Comparison of ENCODE assay signal across 12 cellular contexts in the genomic region with DNA sequence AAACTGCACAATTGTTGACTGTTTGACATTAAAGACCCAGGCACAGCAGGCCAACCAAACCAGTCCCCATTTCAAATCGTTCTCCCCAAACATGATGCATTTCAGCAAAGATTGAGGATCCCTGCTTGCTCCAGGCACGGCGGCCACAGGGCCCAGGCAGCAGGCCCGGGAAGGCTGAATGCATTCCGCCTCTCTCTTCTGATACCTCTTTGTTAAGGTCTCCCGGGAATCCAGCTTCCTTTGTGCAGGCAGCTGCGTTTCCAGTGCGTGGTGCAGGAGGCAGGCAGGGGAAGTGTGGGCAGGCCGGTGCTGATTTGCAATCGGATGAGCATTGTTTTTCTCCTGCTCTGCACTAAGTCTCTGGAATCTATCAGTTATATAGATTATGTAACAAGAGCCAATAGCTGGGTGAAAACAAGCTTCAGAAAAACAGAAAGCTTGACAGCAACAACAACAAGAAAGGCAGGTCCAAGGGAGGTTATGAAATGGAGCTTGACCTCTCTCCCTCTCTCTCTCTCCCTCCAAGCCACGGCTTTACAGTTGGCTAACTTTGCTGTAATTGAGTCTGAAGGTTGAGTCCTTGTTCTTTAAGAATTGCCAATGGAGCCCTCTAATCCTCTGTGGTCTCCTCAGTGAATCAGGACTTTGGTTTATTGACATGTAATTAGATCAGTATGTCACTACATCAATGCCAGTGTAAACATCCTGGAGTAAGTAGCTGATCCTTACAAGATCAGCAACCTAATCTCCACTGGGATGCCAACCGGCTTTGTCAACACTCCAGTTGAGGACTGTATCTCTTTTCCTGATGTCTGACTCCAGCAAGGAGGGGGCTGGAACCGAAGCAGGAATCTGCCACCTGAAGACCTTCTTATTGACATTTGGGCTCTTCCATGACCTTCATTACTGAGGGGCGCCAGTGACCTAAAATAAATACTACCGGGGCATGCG.
DNase-seq lines count a peak whose midpoint lies in the region; ATAC-seq lines count a peak whose summit lies in the region.
"Had no signal": no experiment of that assay in that cellular context is flagged by ENCODE, and none has a peak within 500 bp of the region (broad histone marks: within the 10 kb centered on the region; RNA-seq: fewer than 3 reads in every experiment).

No MANE protein-coding gene starts in this region.

- no peaks in the 10 kb centered on the region for H3K36me3 Mint-ChIP-seq in CD8-positive, alpha-beta memory T cell

- POLR2A ChIA-PET in CD8-positive, alpha-beta memory T cell (lab: Charles Lee), result no interaction called here

- CTCF ChIA-PET in CD8-positive, alpha-beta memory T cell (lab: Charles Lee), result interaction anchor here (1.0 kb wide), 1 partner anchor 10 kb away, joined by 3 read pairs; no protein-coding TSS in a partner anchor

- peaks cover 0 to 5% (median 2%) of the 10 kb centered on the region in 5 donors for H3K9me3 Mint-ChIP-seq in CD8-positive, alpha-beta memory T cell

- H3K4me3 ChIP-seq in right cardiac atrium (ENCODE audit: low read length) (no peak overlapping the region), NT2/D1 (ENCODE audit: insufficient read length, low read depth) (no peak overlapping the region), GM23248 (no peak overlapping the region)
- no peak overlapping the region for H3K4me3 ChIP-seq in CD8-positive, alpha-beta memory T cell (ENCODE audit: low read length)
- H3K4me3 ChIP-seq: Peyer's patch had no signal

- no peak overlapping the region for H3K27ac ChIP-seq in right cardiac atrium (ENCODE audit: low read length)
- H3K27ac ChIP-seq in CD8-positive, alpha-beta memory T cell (ENCODE audit: low read depth, low read length), result no peak overlapping the region
- H3K27ac ChIP-seq in GM23248, result no peak overlapping the region
- H3K27ac ChIP-seq: KMS-11 had no signal

- H3K27me3 ChIP-seq in right cardiac atrium (ENCODE audit: control insufficient read depth, insufficient read depth) (no peaks in the 10 kb centered on the region), NT2/D1 (ENCODE audit: insufficient read depth, insufficient read length) (peaks cover 3% of the 10 kb centered on the region), GM23248 (replicated peaks; ENCODE audit: insufficient read depth) (no peaks in the 10 kb centered on the region)
- H3K27me3 ChIP-seq in CD8-positive, alpha-beta memory T cell (ENCODE audit: insufficient read depth, low read length, poor library complexity, severe bottlenecking), result no peaks in the 10 kb centered on the region
- H3K27me3 ChIP-seq: Peyer's patch had no signal

- H3K27ac Mint-ChIP-seq in CD8-positive, alpha-beta memory T cell, result no peak overlapping the region

- no peaks in the 10 kb centered on the region for H3K79me2 ChIP-seq in GM23248 (ENCODE audit: insufficient read depth)

- no peaks in the 10 kb centered on the region for H3K4me1 Mint-ChIP-seq in CD8-positive, alpha-beta memory T cell

- no peak overlapping the region for H3K4me2 ChIP-seq in GM23248 (ENCODE audit: unreplicated experiment)
- H3K4me2 ChIP-seq: KMS-11 had no signal

- H3K9me3 ChIP-seq in right cardiac atrium (ENCODE audit: control insufficient read depth, low read length) (no peaks in the 10 kb centered on the region), NT2/D1 (ENCODE audit: insufficient read depth, low read length) (no peaks in the 10 kb centered on the region), GM23248 (ENCODE audit: low read depth) (no peaks in the 10 kb centered on the region)
- no peaks in the 10 kb centered on the region for H3K9me3 ChIP-seq in CD8-positive, alpha-beta memory T cell (ENCODE audit: low read length)
- H3K9me3 ChIP-seq: Peyer's patch had no signal

- H3K4me1 ChIP-seq in right cardiac atrium (ENCODE audit: control insufficient read depth, insufficient read depth, low read length) (no peaks in the 10 kb centered on the region), NT2/D1 (ENCODE audit: insufficient read depth, insufficient read length) (peaks cover 3% of the 10 kb centered on the region), GM23248 (ENCODE audit: insufficient read depth) (no peaks in the 10 kb centered on the region)
- no peaks in the 10 kb centered on the region for H3K4me1 ChIP-seq in CD8-positive, alpha-beta memory T cell (ENCODE audit: insufficient read depth, low read length)
- H3K4me1 ChIP-seq: Peyer's patch had no signal

- ATAC-seq in Right ventricle myocardium inferior (peak; percentile 43), right cardiac atrium (no peak), GM21786 (IDR thresholded peaks at IDR 0.05; ENCODE audit: unreplicated experiment) (no peak), HG03342 (IDR thresholded peaks at IDR 0.05; ENCODE audit: unreplicated experiment) (no peak)

- H2AFZ ChIP-seq in GM23248, result no peak overlapping the region

- no peaks in the 10 kb centered on the region for H4K20me1 ChIP-seq in GM23248 (ENCODE audit: insufficient read depth)

- H3K36me3 ChIP-seq in NT2/D1 (ENCODE audit: insufficient read depth, insufficient read length, low read length), result no peaks in the 10 kb centered on the region
- H3K36me3 ChIP-seq in CD8-positive, alpha-beta memory T cell (ENCODE audit: insufficient read depth, low read length), result no peaks in the 10 kb centered on the region
- H3K36me3 ChIP-seq in GM23248 (ENCODE audit: low read depth), result no peaks in the 10 kb centered on the region
- H3K36me3 ChIP-seq: Peyer's patch had no signal

- H3K4me3 Mint-ChIP-seq in CD8-positive, alpha-beta memory T cell, result no peak overlapping the region

- WGBS in right cardiac atrium, result 33% methylated on average over 16 of the region's 16 CpGs
- WGBS in GM23248 (ENCODE audit: low coverage in 1 of 2, low lambda C conversion rate in 2 of 2, missing lambda C conversion rate in 2 of 2), 2 experiments, result 25 to 28% methylated on average over 16 of the region's 16 CpGs

- H3K9ac ChIP-seq in NT2/D1 (ENCODE audit: insufficient read length, low read depth) (no peak overlapping the region), GM23248 (no peak overlapping the region)
- H3K9ac ChIP-seq: KMS-11 had no signal

- no peaks in the 10 kb centered on the region for H3K9me2 ChIP-seq in GM23248 (ENCODE audit: insufficient read depth)

- DNase-seq in Right ventricle myocardium inferior (ENCODE audit: missing footprints) (no peak), right cardiac atrium (no peak), NT2/D1 (ENCODE audit: low read depth, low spot score) (peak; percentile 61), islet precursor cell (peak; percentile 67), GM23248 (no peak)
- DNase-seq in CD8-positive, alpha-beta memory T cell, result no peak
- DNase-seq: ACHN; activated CD8-positive, alpha-beta memory T cell treated with anti-CD3 and anti-CD28 coated beads, Interleukin-2, amount 50 U/mL, for 4 hours had no signal

- in situ Hi-C loops in GM23248 (cut with MboI), result no loop called here

- H3K27me3 Mint-ChIP-seq in CD8-positive, alpha-beta memory T cell, result peaks cover 1 to 12% of the 10 kb centered on the region in 2 donors

- intact Hi-C loops in Right ventricle myocardium inferior (cut with DNase I), result no loop called here
- intact Hi-C loops in right cardiac atrium (cut with DNase I), result no loop called here

- H3F3A ChIP-seq in GM23248 (ENCODE audit: insufficient read depth), result no peaks in the 10 kb centered on the region

Comparison
In these comparisons a context has a peak if more than half of its experiments do, and no peak if none do; other contexts are left out.
1. DNase-seq: peak in NT2/D1 (single experiment) and islet precursor cell (single experiment); none in Right ventricle myocardium inferior (single experiment), right cardiac atrium (0 of 3), CD8-positive, alpha-beta memory T cell (0 of 5) and GM23248 (single experiment).